1 cellular context compared by ENCODE assay signal in genomic region chr14:64556526-64556925, GRCh38.
TF ChIP-seq lines count a peak whose summit lies in the region.

No MANE protein-coding gene starts in this region.

TF ChIP-seq in A549, 52 proteins besides CTCF, POLR2A, EP300 and RAD21 (continued from another document):
- TF ChIP-seq, protein P1, sequence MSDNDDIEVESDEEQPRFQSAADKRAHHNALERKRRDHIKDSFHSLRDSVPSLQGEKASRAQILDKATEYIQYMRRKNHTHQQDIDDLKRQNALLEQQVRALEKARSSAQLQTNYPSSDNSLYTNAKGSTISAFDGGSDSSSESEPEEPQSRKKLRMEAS (IDR thresholded peaks at IDR 0.05), result no peak
- TF ChIP-seq ZC3H11A (IDR thresholded peaks at IDR 0.05) (no peak), CHD4 (IDR thresholded peaks at IDR 0.05; ENCODE audit: borderline replicate concordance) (no peak)
